Comparison of ENCODE assay signal across 8 cellular contexts in the genomic region with DNA sequence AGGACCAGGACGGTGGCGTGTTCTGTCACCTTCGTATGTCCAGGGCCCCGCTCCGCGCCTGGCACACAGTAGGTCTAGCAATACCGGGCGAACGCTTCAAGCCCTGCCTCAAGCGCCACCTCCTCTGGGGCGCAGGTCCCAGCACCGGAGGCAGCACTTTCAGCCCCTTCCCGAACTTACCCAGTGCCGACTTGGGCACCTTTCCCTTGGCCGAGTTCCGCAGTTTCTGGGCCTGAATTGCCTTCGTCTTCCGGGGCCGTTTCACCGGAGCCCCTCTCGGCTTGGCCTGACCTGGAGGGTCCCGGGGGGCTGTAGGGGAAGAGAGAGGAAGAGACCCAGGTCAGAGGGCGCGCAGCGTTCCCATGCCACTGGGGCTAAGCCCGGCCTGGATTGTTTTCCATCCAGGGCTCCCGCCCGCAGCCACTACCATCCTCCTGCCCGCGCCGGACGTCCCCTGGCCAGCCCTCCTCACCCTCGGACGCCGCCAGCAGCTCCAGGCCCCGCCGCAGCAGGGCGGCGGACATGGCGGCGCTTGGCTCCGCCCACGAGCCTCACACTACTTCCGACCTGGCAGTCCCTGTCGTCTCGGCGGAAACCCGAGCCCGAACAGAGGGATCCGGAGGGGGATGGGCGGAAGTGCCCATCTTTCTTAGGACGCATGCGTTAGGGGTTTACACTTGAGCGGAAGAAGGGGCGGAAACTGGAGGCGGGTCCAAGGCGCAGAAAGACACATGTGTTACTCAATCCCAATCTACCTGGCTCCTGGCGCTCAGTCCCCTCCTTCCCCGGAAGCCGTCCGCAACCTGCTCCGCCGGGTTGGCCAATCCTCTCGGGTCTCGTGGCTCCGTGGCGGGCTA. TPM values are rescaled to one million over a fixed set of nuclear protein-coding genes. Genes with fewer than 3 reads are reported as not detected.
A peak's percentile ranks its signal among the peaks of the same experiment; 100 is the strongest.
DNase-seq lines count a peak whose midpoint lies in the region; TF ChIP-seq lines count a peak whose summit lies in the region.

A gene with protein sequence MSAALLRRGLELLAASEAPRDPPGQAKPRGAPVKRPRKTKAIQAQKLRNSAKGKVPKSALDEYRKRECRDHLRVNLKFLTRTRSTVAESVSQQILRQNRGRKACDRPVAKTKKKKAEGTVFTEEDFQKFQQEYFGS (minus strand): TSS at position 534 of the 857 bp plus-strand sequence. CDS start 10 bp downstream, at position 524.

- H3K27me3 Mint-ChIP-seq in H9 (ENCODE audit: low read depth), result no peaks in the 10 kb centered on the region; the same call in 1 of the 2 replicates
- no peaks in the 10 kb centered on the region for H3K27me3 Mint-ChIP-seq in nephron (ENCODE audit: low read depth)
- no peaks in the 10 kb centered on the region for H3K27me3 Mint-ChIP-seq in stimulated activated naive CD8-positive, alpha-beta T cell treated with anti-CD3 and anti-CD28 coated beads, Interleukin-15, Interleukin-2, amounts not matched to agents 100 ng/mL and 50 ng/mL, for 24 hours

- H2BK5ac ChIP-seq in H9 (ENCODE audit: insufficient read length, low read length), result no peak within 1 kb of the TSS

- no peak within 1 kb of the TSS for H3K27ac ChIP-seq in H9 (ENCODE audit: insufficient read length, low read depth, low read length)
- peak within 1 kb of the TSS; percentile 60; the same call in 1 of the 2 replicates for H3K27ac ChIP-seq in MM.1S (ENCODE audit: low read length)

- WGBS in H9 (ENCODE audit: extremely low coverage, insufficient read length, low lambda C conversion rate), result no CpG with 5 or more reads among the region's 67 CpGs

- no peak within 1 kb of the TSS for H2BK12ac ChIP-seq in H9 (ENCODE audit: insufficient read length, low read depth, low read length)

- no peaks in the 10 kb centered on the region for H3K36me3 ChIP-seq in MM.1S (replicated peaks; ENCODE audit: insufficient read depth, low read length)

- no peak within 1 kb of the TSS for H4K91ac ChIP-seq in H9 (ENCODE audit: insufficient read length, low read depth, low read length)

- no peak for TF ChIP-seq CTCF in H9 (conservative IDR thresholded peaks at IDR 0.05)
- no peak for TF ChIP-seq CTCF in MM.1S (IDR thresholded peaks at IDR 0.05; ENCODE audit: low read length)
- no peak for TF ChIP-seq CTCF in fibroblast of the aortic adventitia (IDR thresholded peaks at IDR 0.05; ENCODE audit: insufficient read depth, low read length)
- TF ChIP-seq CTCF in nephron (IDR thresholded peaks at IDR 0.05; ENCODE audit: unreplicated experiment in 3 of 3), result no peak

- H3K27me3 ChIP-seq in H9 (ENCODE audit: insufficient read depth, low read length), result no peaks in the 10 kb centered on the region
- H3K27me3 ChIP-seq in MM.1S (replicated peaks; ENCODE audit: insufficient read depth, low read length), result no peaks in the 10 kb centered on the region

- H3K23me2 ChIP-seq in H9 (ENCODE audit: insufficient read length, low read depth, low read length, poor library complexity, severe bottlenecking), result peaks cover 6% of the 10 kb centered on the region

- H3K36me3 Mint-ChIP-seq in H9 (ENCODE audit: insufficient read depth in 1 of 3, low read depth in 3 of 3), result peaks cover 6 to 34% (median 33%) of the 10 kb centered on the region in 3 experiments
- peaks cover 14% of the 10 kb centered on the region for H3K36me3 Mint-ChIP-seq in nephron (ENCODE audit: low read depth)
- peaks cover 33% of the 10 kb centered on the region for H3K36me3 Mint-ChIP-seq in stimulated activated naive CD8-positive, alpha-beta T cell treated with anti-CD3 and anti-CD28 coated beads, Interleukin-15, Interleukin-2, amounts not matched to agents 100 ng/mL and 50 ng/mL, for 24 hours (ENCODE audit: low read depth)

- H3K4ac ChIP-seq in H9 (ENCODE audit: low read depth, low read length), result no peak within 1 kb of the TSS

- H3K14ac ChIP-seq in H9 (ENCODE audit: insufficient read depth, low read length), result peak within 1 kb of the TSS; percentile 85

- H2BK15ac ChIP-seq in H9 (ENCODE audit: low read depth, low read length), result no peak within 1 kb of the TSS

- peak within 1 kb of the TSS; percentile 62 to 92 (median 88); a peak in 5 of 7 replicates for H3K27ac Mint-ChIP-seq in H9
- H3K27ac Mint-ChIP-seq in nephron, result peak within 1 kb of the TSS; percentile 69 to 98 (median 82)
- H3K27ac Mint-ChIP-seq in stimulated activated naive CD8-positive, alpha-beta T cell treated with anti-CD3 and anti-CD28 coated beads, Interleukin-15, Interleukin-2, amounts not matched to agents 100 ng/mL and 50 ng/mL, for 24 hours, result peak within 1 kb of the TSS; percentile 96

- H3K18ac ChIP-seq in H9 (ENCODE audit: insufficient read length, low read depth, low read length), result no peak within 1 kb of the TSS

- no peaks in the 10 kb centered on the region for H3K79me1 ChIP-seq in H9 (ENCODE audit: insufficient read depth, low read depth, low read length, poor library complexity, severe bottlenecking)

- H3K9ac ChIP-seq in H9 (ENCODE audit: extremely low read depth, insufficient read length, low read length) (peak within 1 kb of the TSS; percentile 46), MM.1S (ENCODE audit: low read length) (peak within 1 kb of the TSS; percentile 96)

- H2AFZ ChIP-seq in H9 (ENCODE audit: low read length) (no peak within 1 kb of the TSS), MM.1S (ENCODE audit: low read length) (peak within 1 kb of the TSS; percentile 69)

- no peaks in the 10 kb centered on the region; a peak in 1 of 5 replicates for H3K9me3 Mint-ChIP-seq in H9
- H3K9me3 Mint-ChIP-seq in nephron, result no peaks in the 10 kb centered on the region
- no peaks in the 10 kb centered on the region for H3K9me3 Mint-ChIP-seq in stimulated activated naive CD8-positive, alpha-beta T cell treated with anti-CD3 and anti-CD28 coated beads, Interleukin-15, Interleukin-2, amounts not matched to agents 100 ng/mL and 50 ng/mL, for 24 hours

- peaks cover 37% of the 10 kb centered on the region for H3F3A ChIP-seq in MM.1S (ENCODE audit: insufficient read depth, low read length)

- H3K23ac ChIP-seq in H9 (ENCODE audit: insufficient read length, low read depth, low read length), result no peak within 1 kb of the TSS

- H3K4me1 Mint-ChIP-seq in H9 (peaks cover 43 to 60% of the 10 kb centered on the region in 2 experiments), nephron (peaks cover 50% of the 10 kb centered on the region)
- peaks cover 50% of the 10 kb centered on the region for H3K4me1 Mint-ChIP-seq in stimulated activated naive CD8-positive, alpha-beta T cell treated with anti-CD3 and anti-CD28 coated beads, Interleukin-15, Interleukin-2, amounts not matched to agents 100 ng/mL and 50 ng/mL, for 24 hours (ENCODE audit: low read depth)

- no peaks in the 10 kb centered on the region for H3K9me2 ChIP-seq in MM.1S (replicated peaks; ENCODE audit: insufficient read depth, low read length)

- H3K9me3 ChIP-seq in H9 (ENCODE audit: control insufficient read depth, low read depth, low read length) (no peaks in the 10 kb centered on the region), MM.1S (replicated peaks; ENCODE audit: insufficient read depth, low read length) (no peaks in the 10 kb centered on the region)

- H2BK20ac ChIP-seq in H9 (ENCODE audit: low read depth, low read length, poor library complexity, severe bottlenecking), result no peak within 1 kb of the TSS

- no peak within 1 kb of the TSS for H3T11ph ChIP-seq in H9 (ENCODE audit: low read length)

- no peak within 1 kb of the TSS for H2AK5ac ChIP-seq in H9 (ENCODE audit: insufficient read length, low read length)

- H4K8ac ChIP-seq in H9 (replicated peaks; ENCODE audit: insufficient read length, low read depth, low read length), result no peak within 1 kb of the TSS

- peak; percentile 100 for DNase-seq in ELR (ENCODE audit: low read depth)
- DNase-seq in H9, result peak; percentile 100
- DNase-seq in MM.1S, result peak; percentile 100
- DNase-seq in SIG-M5 (lab: John Stamatoyannopoulos, UW), result peak; percentile 95
- DNase-seq in activated gamma-delta T cell (lab: John Stamatoyannopoulos, UW), result peak; percentile 83
- DNase-seq in fibroblast of the aortic adventitia (ENCODE audit: low read depth), result peak; percentile 99

- H3K4me3 Mint-ChIP-seq in H9 (peak within 1 kb of the TSS; percentile 90), nephron (peak within 1 kb of the TSS; percentile 91 to 95 (median 95))
- H3K4me3 Mint-ChIP-seq in stimulated activated naive CD8-positive, alpha-beta T cell treated with anti-CD3 and anti-CD28 coated beads, Interleukin-15, Interleukin-2, amounts not matched to agents 100 ng/mL and 50 ng/mL, for 24 hours, result peak within 1 kb of the TSS; percentile 96

- peak within 1 kb of the TSS; percentile 93 for H3K4me3 ChIP-seq in MM.1S (ENCODE audit: low read length)
- H3K4me3 ChIP-seq in fibroblast of the aortic adventitia (ENCODE audit: low read depth, low read length), result peak within 1 kb of the TSS; percentile 96

- peaks cover 3% of the 10 kb centered on the region; the same call in 1 of the 2 replicates for H3K4me1 ChIP-seq in H9 (ENCODE audit: insufficient read depth, low read length)
- peaks cover 37% of the 10 kb centered on the region for H3K4me1 ChIP-seq in MM.1S (ENCODE audit: low read length)

- H3K4me2 ChIP-seq in H9 (ENCODE audit: insufficient read depth, insufficient read length, low read length) (peak within 1 kb of the TSS; percentile 65), MM.1S (ENCODE audit: low read depth, low read length) (peak within 1 kb of the TSS; percentile 77)

- H3K56ac ChIP-seq in H9 (ENCODE audit: insufficient read length, low read depth, low read length), result no peak within 1 kb of the TSS

- no peak within 1 kb of the TSS for H2BK120ac ChIP-seq in H9 (ENCODE audit: low read depth, low read length, poor library complexity, severe bottlenecking)

- peaks cover 2% of the 10 kb centered on the region; the same call in 1 of the 2 replicates for H3K79me2 ChIP-seq in H9 (ENCODE audit: insufficient read depth, low read length)
- peaks cover 40% of the 10 kb centered on the region for H3K79me2 ChIP-seq in MM.1S (ENCODE audit: low read length)

- no peak within 1 kb of the TSS for H4K5ac ChIP-seq in H9 (ENCODE audit: insufficient read length, low read depth, low read length)

- H4K20me1 ChIP-seq in H9 (ENCODE audit: control insufficient read depth, insufficient read depth, insufficient read length) (no peaks in the 10 kb centered on the region), MM.1S (ENCODE audit: insufficient read depth, low read length) (no peaks in the 10 kb centered on the region)

RNA-seq across cellular contexts. Expression of the gene that starts here (rescaled TPM):
- 65.0 and 72.2 TPM in 2 replicates for total RNA-seq in H9 (2021)
- total RNA-seq in fibroblast of the aortic adventitia (ENCODE audit: low replicate concordance), result 39.6 and 108 TPM in 2 replicates
